ENCODE assay signal across 13 cellular contexts in the genomic region with DNA sequence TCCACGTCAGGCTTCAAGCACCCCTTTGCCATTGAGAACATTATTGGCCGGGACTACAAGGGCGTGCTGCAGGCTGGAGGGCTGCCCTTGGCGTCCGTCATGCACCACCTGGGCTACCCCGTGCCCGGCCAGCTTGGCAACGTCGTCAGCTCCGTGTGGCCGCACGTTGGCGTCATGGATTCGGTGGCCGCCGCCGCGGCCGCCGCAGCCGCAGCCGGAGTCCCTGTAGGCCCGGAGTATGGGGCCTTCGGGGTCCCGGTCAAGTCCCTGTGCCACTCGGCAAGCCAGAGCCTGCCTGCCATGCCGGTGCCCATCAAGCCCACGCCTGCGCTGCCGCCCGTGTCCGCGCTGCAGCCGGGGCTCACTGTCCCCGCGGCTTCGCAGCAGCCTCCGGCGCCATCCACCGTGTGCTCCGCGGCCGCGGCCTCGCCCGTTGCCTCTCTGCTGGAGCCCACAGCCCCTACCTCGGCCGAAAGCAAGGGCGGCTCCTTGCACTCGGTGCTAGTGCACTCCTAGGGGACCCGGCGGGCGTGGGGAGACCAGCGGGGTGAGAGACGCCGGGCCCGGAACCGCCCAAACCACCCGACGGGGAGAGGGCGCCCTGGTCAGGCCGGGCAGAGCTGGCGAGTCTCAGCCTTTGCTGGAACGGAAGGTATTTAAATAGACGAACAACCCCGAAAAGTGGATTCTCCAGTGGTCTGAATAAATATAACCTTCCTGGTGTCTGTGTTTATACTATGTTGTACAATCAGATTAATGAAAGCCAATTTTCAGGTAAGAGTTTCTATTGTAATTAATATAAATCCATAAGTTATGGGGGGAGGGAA. TPM values are rescaled to one million over a fixed set of nuclear protein-coding genes. Genes with fewer than 3 reads are reported as not detected.
DNase-seq lines count a peak whose midpoint lies in the region; ATAC-seq and TF ChIP-seq lines count a peak whose summit lies in the region.
"Had no signal": no experiment of that assay in that cellular context is flagged by ENCODE, and none has a peak within 500 bp of the region (broad histone marks: within the 10 kb centered on the region; RNA-seq: fewer than 3 reads in every experiment).

No MANE protein-coding gene starts in this region.

- no peak overlapping the region for H3K27ac Mint-ChIP-seq in effector memory CD8-positive, alpha-beta T cell
- no peak overlapping the region for H3K27ac Mint-ChIP-seq in osteocyte (ENCODE audit: unreplicated experiment)

- H3K9ac ChIP-seq in HUES48 (ENCODE audit: low read depth, low read length), result no peak overlapping the region

- no peak for ATAC-seq in effector memory CD8-positive, alpha-beta T cell (replicated peaks)
- no peak for ATAC-seq in HG03442 (IDR thresholded peaks at IDR 0.05; ENCODE audit: unreplicated experiment)
- ATAC-seq in GM18519 (IDR thresholded peaks at IDR 0.05; ENCODE audit: low FRiP score, unreplicated experiment), result no peak
- ATAC-seq in GM21825 (IDR thresholded peaks at IDR 0.05; ENCODE audit: unreplicated experiment), result no peak

- TF ChIP-seq CTCF in osteocyte (IDR thresholded peaks at IDR 0.05), result no peak

- H3K27ac ChIP-seq in HUES48 (ENCODE audit: low read depth, low read length), result no peak overlapping the region
- H3K27ac ChIP-seq: SJSA1, tibial nerve had no signal

- DNase-seq in DMS79 treated with DMSO at 0.1 percent for 48 hours (lab: John Stamatoyannopoulos, UW) (peak; percentile 4), DMS79 (lab: John Stamatoyannopoulos, UW) (no peak), osteocyte (ENCODE audit: extremely low spot score, unreplicated experiment) (peak; percentile 82)
- DNase-seq in effector memory CD8-positive, alpha-beta T cell, result no peak
- DNase-seq: NCI-H1436 had no signal

- H3K9me3 Mint-ChIP-seq in effector memory CD8-positive, alpha-beta T cell, result no peaks in the 10 kb centered on the region
- no peaks in the 10 kb centered on the region for H3K9me3 Mint-ChIP-seq in osteocyte (ENCODE audit: unreplicated experiment)

- no peaks in the 10 kb centered on the region for H3K9me3 ChIP-seq in HUES48 (ENCODE audit: control insufficient read depth, insufficient read depth, low read length)
- H3K9me3 ChIP-seq: SJSA1, tibial nerve had no signal

- peaks cover 81 to 97% of the 10 kb centered on the region in 2 donors for H3K27me3 Mint-ChIP-seq in effector memory CD8-positive, alpha-beta T cell
- peaks cover 90% of the 10 kb centered on the region for H3K27me3 Mint-ChIP-seq in osteocyte (ENCODE audit: unreplicated experiment)

- H3K36me3 Mint-ChIP-seq in effector memory CD8-positive, alpha-beta T cell (ENCODE audit: insufficient read depth), result no peaks in the 10 kb centered on the region
- no peaks in the 10 kb centered on the region for H3K36me3 Mint-ChIP-seq in osteocyte (ENCODE audit: unreplicated experiment)

- peaks cover 22 to 25% of the 10 kb centered on the region in 2 donors for H3K4me1 Mint-ChIP-seq in effector memory CD8-positive, alpha-beta T cell (ENCODE audit: low read depth in 2 of 2)
- peaks cover 39% of the 10 kb centered on the region for H3K4me1 Mint-ChIP-seq in osteocyte (ENCODE audit: unreplicated experiment)

- peaks cover 65% of the 10 kb centered on the region for H3K4me1 ChIP-seq in HUES48 (ENCODE audit: control insufficient read depth, insufficient read depth, low read length)
- H3K4me1 ChIP-seq: SJSA1 had no signal

- peak overlapping the region; percentile 51 for H3K4me3 ChIP-seq in HUES48 (ENCODE audit: low read depth, low read length)
- H3K4me3 ChIP-seq: SJSA1 had no signal

- no peaks in the 10 kb centered on the region for H3K36me3 ChIP-seq in HUES48 (ENCODE audit: control insufficient read depth, insufficient read depth, low read length)
- H3K36me3 ChIP-seq: SJSA1, tibial nerve had no signal

- H3K4me3 Mint-ChIP-seq in effector memory CD8-positive, alpha-beta T cell, result peak overlapping the region; percentile 31 to 45
- no peak overlapping the region for H3K4me3 Mint-ChIP-seq in osteocyte (ENCODE audit: unreplicated experiment)

- H3K27me3 ChIP-seq in HUES48 (ENCODE audit: control insufficient read depth, insufficient read depth, low read length), result peaks cover 99% of the 10 kb centered on the region

RNA-seq across cellular contexts. Expression of a gene that starts 1.2 kb away (rescaled TPM):
- total RNA-seq in osteocyte, result not detected in 2 replicates
- total RNA-seq: epithelial cell of proximal tubule, lung microvascular endothelial cell, SJSA1, tibial nerve had no signal

Comparison
In these comparisons a context has a peak if more than half of its experiments do, and no peak if none do; other contexts are left out.
1. DNase-seq: peak in DMS79 treated with DMSO at 0.1 percent for 48 hours (single experiment) and osteocyte (single experiment); none in DMS79 (single experiment) and effector memory CD8-positive, alpha-beta T cell (0 of 3).